Comparison of ENCODE assay signal across 8 cellular contexts in genomic region chr20:651713-652610, GRCh38. TPM values are rescaled to one million over a fixed set of nuclear protein-coding genes. Genes with fewer than 3 reads are reported as not detected.
DNase-seq lines count a peak whose midpoint lies in the region; ATAC-seq and TF ChIP-seq lines count a peak whose summit lies in the region.

No MANE protein-coding gene starts in this region.

- H3K27me3 ChIP-seq in SJCRH30, result peaks cover 4% of the 10 kb centered on the region; the same call in 1 of the 2 replicates
- H3K27me3 ChIP-seq in neutrophil, result peaks cover 21% of the 10 kb centered on the region

- H3K36me3 ChIP-seq in SJCRH30 (peaks cover 12% of the 10 kb centered on the region; the same call in 1 of the 2 replicates), neutrophil (peaks cover 32% of the 10 kb centered on the region)

- H3K9me3 ChIP-seq in SJCRH30 (replicated peaks), result no peaks in the 10 kb centered on the region
- no peaks in the 10 kb centered on the region for H3K9me3 ChIP-seq in neutrophil

- no peaks in the 10 kb centered on the region for H3K4me1 ChIP-seq in SJCRH30
- H3K4me1 ChIP-seq in neutrophil (ENCODE audit: control insufficient read depth in 1 of 2, insufficient read depth in 1 of 2, low read depth in 1 of 2, low read length in 1 of 2), result peaks cover 24 to 35% of the 10 kb centered on the region in 2 experiments

- H3K4me3 ChIP-seq in GM12875 (ENCODE audit: low read depth, low read length) (peak overlapping the region; percentile 64), SJCRH30 (peak overlapping the region; percentile 58), neutrophil (ENCODE audit: low read depth in 1 of 2, low read length in 1 of 2) (peak overlapping the region; percentile 82 to 98)

- ATAC-seq in HG02870 (IDR thresholded peaks at IDR 0.05; ENCODE audit: unreplicated experiment) (no peak), HG03469 (IDR thresholded peaks at IDR 0.05; ENCODE audit: unreplicated experiment) (no peak)

- H3K27ac ChIP-seq in SJCRH30 (no peak overlapping the region), epithelial cell of prostate (peak overlapping the region; percentile 53), neutrophil (peak overlapping the region; percentile 91)

- TF ChIP-seq CTCF in GM12875 (IDR thresholded peaks at IDR 0.05; ENCODE audit: borderline replicate concordance, insufficient read depth, low read depth, low read length) (no peak), neutrophil (IDR thresholded peaks at IDR 0.05) (no peak)

- DNase-seq in SJCRH30 (no peak), epithelial cell of prostate (ENCODE audit: low read depth, low spot score) (no peak), SW 1271 (lab: John Stamatoyannopoulos, UW) (no peak), nucleus accumbens (lab: John Stamatoyannopoulos, UW) (no peak)

RNA-seq across cellular contexts. Expression of gene SRXN1, which starts 1.0 kb away (rescaled TPM):
- 6.7 and 7.0 TPM in 2 replicates for total RNA-seq in SJCRH30 (2014; rRNA removed; shearing (Covaris generic))

RNA-seq across cellular contexts. Expression of gene SCRT2, which starts 23.6 kb away (rescaled TPM):
- not detected in 2 replicates for total RNA-seq in SJCRH30 (2014; rRNA removed; shearing (Covaris generic))

RNA-seq across cellular contexts. Expression of gene TCF15, which starts 41.9 kb away (rescaled TPM):
- not detected in 2 replicates for total RNA-seq in SJCRH30 (2014; rRNA removed; shearing (Covaris generic))
